6 cellular contexts compared by ENCODE assay signal in genomic region chr12:32526343-32526742, GRCh38.
DNase-seq lines count a peak whose midpoint lies in the region; ATAC-seq and TF ChIP-seq lines count a peak whose summit lies in the region.
"Not testable (repeated sequence)": the region's sequence is repeated elsewhere in the genome, so short reads cannot be mapped to it uniquely, and the experiment has no call there.

No MANE protein-coding gene starts in this region.

- H3K4me2 ChIP-seq in GM23338, result not testable (repeated sequence)

- H3K27ac Mint-ChIP-seq in GM23338 (peak overlapping the region; percentile 56; the same call in 1 of the 2 replicates), WTC11 (peak overlapping the region; percentile 57), glutamatergic neuron (ENCODE audit: unreplicated experiment) (peak overlapping the region; percentile 67), neural crest cell (ENCODE audit: unreplicated experiment) (peak overlapping the region; percentile 43)
- H3K27ac Mint-ChIP-seq in dendritic cell treated with granulocyte-macrophage colony-stimulating factor and Interleukin-4, amounts not matched to agents 40 ng/mL and 50 ng/mL, for 4 days, result peak overlapping the region; percentile 32

- POLR2A ChIA-PET in WTC11 (lab: Charles Lee), result not testable (repeated sequence)

- not testable (repeated sequence) for H3K27me3 Mint-ChIP-seq in GM23338 (ENCODE audit: insufficient read depth, low read depth, poor library complexity); WTC11 (ENCODE audit: low read depth); dendritic cell treated with granulocyte-macrophage colony-stimulating factor and Interleukin-4, amounts not matched to agents 40 ng/mL and 50 ng/mL, for 4 days; glutamatergic neuron (ENCODE audit: unreplicated experiment); neural crest cell (ENCODE audit: low read depth)

- 56 to 75% methylated on average over 9 of the region's 9 CpGs for WGBS in testis, 2 donors

- not testable (repeated sequence) for DNase-seq in GM23338 (ENCODE audit: low spot score); WTC11 (ENCODE audit: low spot score); glutamatergic neuron; neural crest cell (ENCODE audit: low read depth, low spot score)
- DNase-seq in testis, result peak; percentile 76

- not testable (repeated sequence) for H4K20me1 ChIP-seq in GM23338 (replicated peaks; ENCODE audit: insufficient read depth)

- not testable (repeated sequence) for H3K27ac ChIP-seq in GM23338 (ENCODE audit: low read depth); testis

- TF ChIP-seq CTCF in GM23338 (conservative IDR thresholded peaks at IDR 0.05; ENCODE audit: low read depth in 2 of 2); WTC11 (IDR thresholded peaks at IDR 0.05); glutamatergic neuron (IDR thresholded peaks at IDR 0.05; ENCODE audit: partially characterized antibody, unreplicated experiment); neural crest cell (conservative IDR thresholded peaks at IDR 0.05); testis (IDR thresholded peaks at IDR 0.05): not testable (repeated sequence)

- CTCF ChIA-PET in WTC11 (lab: Charles Lee), result not testable (repeated sequence)

- not testable (repeated sequence) for H3K9me2 ChIP-seq in GM23338 (ENCODE audit: insufficient read depth)

- not testable (repeated sequence) for H3F3A ChIP-seq in GM23338 (replicated peaks; ENCODE audit: low read depth)

- H3K36me3 ChIP-seq in GM23338 (ENCODE audit: insufficient read depth); testis (ENCODE audit: low read depth, missing control alignments): not testable (repeated sequence)

- H2AFZ ChIP-seq in GM23338, result not testable (repeated sequence)

- not testable (repeated sequence) for H3K9me3 ChIP-seq in testis

- intact Hi-C loops in dendritic cell treated with granulocyte-macrophage colony-stimulating factor and Interleukin-4, amounts not matched to agents 40 ng/mL and 50 ng/mL, for 4 days (cut with micrococcal nuclease); testis (cut with DNase I; ENCODE audit: low total_unique reads): not testable (repeated sequence)

- H3K27me3 ChIP-seq in GM23338 (ENCODE audit: insufficient read depth); testis: not testable (repeated sequence)

- peaks cover 13% of the 10 kb centered on the region; the same call in 2 of the 3 replicates for H3K36me3 Mint-ChIP-seq in GM23338 (ENCODE audit: low read depth)
- not testable (repeated sequence) for H3K36me3 Mint-ChIP-seq in WTC11; glutamatergic neuron (ENCODE audit: unreplicated experiment); neural crest cell (ENCODE audit: low read depth)
- peaks cover 56% of the 10 kb centered on the region for H3K36me3 Mint-ChIP-seq in dendritic cell treated with granulocyte-macrophage colony-stimulating factor and Interleukin-4, amounts not matched to agents 40 ng/mL and 50 ng/mL, for 4 days (ENCODE audit: low read depth)

- H3K79me2 ChIP-seq in GM23338 (replicated peaks; ENCODE audit: insufficient read depth), result peaks cover 94% of the 10 kb centered on the region

- H3K4me1 Mint-ChIP-seq in GM23338 (peaks cover 28% of the 10 kb centered on the region), WTC11 (peaks cover 32% of the 10 kb centered on the region), glutamatergic neuron (ENCODE audit: low read depth, unreplicated experiment) (peaks cover 21% of the 10 kb centered on the region), neural crest cell (peaks cover 32% of the 10 kb centered on the region)
- peaks cover 41% of the 10 kb centered on the region for H3K4me1 Mint-ChIP-seq in dendritic cell treated with granulocyte-macrophage colony-stimulating factor and Interleukin-4, amounts not matched to agents 40 ng/mL and 50 ng/mL, for 4 days (ENCODE audit: low read depth)

- TF ChIP-seq POLR2A in testis (IDR thresholded peaks at IDR 0.05), result not testable (repeated sequence)

- not testable (repeated sequence) for H3K4me3 ChIP-seq in GM23338, testis

- H3K4me3 Mint-ChIP-seq in GM23338; WTC11; dendritic cell treated with granulocyte-macrophage colony-stimulating factor and Interleukin-4, amounts not matched to agents 40 ng/mL and 50 ng/mL, for 4 days; glutamatergic neuron (ENCODE audit: unreplicated experiment); neural crest cell: not testable (repeated sequence)

- H3K4me1 ChIP-seq in GM23338 (ENCODE audit: insufficient read depth), result peaks cover 24% of the 10 kb centered on the region
- H3K4me1 ChIP-seq in testis, result peaks cover 14% of the 10 kb centered on the region

- not testable (repeated sequence) for H3K9me3 Mint-ChIP-seq in GM23338; WTC11; dendritic cell treated with granulocyte-macrophage colony-stimulating factor and Interleukin-4, amounts not matched to agents 40 ng/mL and 50 ng/mL, for 4 days; glutamatergic neuron (ENCODE audit: unreplicated experiment); neural crest cell

- not testable (repeated sequence) for ATAC-seq in GM23338, WTC11

TF ChIP-seq in WTC11, 78 proteins besides CTCF, POLR2A, EP300 and RAD21:
- TF ChIP-seq NFYB (CRISPR knock-in tag; conservative IDR thresholded peaks at IDR 0.05; ENCODE audit: low read depth), result peak; percentile 67
TF ChIP-seq in WTC11: peak in this region for 1; not testable (repeated sequence) for 77.
